Comparison of ENCODE assay signal across 8 cellular contexts in the genomic region with DNA sequence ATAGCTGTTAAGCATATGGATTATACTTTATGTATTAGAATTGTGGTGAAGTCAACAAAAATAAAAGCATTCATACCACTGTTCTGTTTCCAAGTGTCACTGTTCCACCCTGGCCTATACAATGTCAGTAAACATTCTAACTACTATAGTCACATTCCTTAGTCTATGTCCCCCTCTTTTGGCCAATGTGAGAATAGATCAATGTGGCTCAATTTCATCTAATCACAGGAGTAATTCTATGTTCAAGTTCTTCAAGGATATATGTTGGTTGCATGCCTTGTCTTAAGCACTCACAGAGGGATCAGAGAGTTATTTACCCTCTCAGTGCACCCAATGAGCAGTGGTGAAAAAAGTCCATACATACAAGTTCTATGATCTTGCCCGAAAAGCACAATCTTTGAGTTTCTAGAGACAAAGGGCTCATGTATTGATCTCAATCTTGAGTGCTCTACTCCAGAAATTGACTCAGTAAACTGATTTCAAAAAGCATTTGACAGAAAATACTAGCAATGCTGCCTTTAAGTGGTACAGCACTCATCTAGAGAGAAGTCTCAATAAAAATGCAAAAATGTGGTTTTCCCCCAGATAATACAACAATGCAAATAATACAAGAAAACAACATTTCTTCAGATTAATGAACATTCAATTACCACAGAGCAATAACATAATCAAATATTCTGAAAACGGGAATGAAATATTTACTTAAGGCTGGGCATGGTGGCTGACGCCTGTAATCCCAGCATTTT. TPM values are rescaled to one million over a fixed set of nuclear protein-coding genes. Genes with fewer than 3 reads are reported as not detected.
DNase-seq lines count a peak whose midpoint lies in the region; ATAC-seq, FAIRE-seq and TF ChIP-seq lines count a peak whose summit lies in the region.

No MANE protein-coding gene starts in this region.

- H3K9me3 Mint-ChIP-seq in memory B cell, result no peaks in the 10 kb centered on the region

- H3K27ac Mint-ChIP-seq in memory B cell, result no peak overlapping the region

- peaks cover 2% of the 10 kb centered on the region for H3K36me3 Mint-ChIP-seq in memory B cell

- FAIRE-seq in GM12891 (lab: Jason Lieb, UNC) (peak; percentile 76), bronchial epithelial cell (lab: Jason Lieb, UNC) (no peak)

- DNase-seq in AML-193 (lab: John Stamatoyannopoulos, UW), result peak; percentile 50 to 59
- no peak for DNase-seq in GM12891 (ENCODE audit: insufficient read length, low spot score)
- DNase-seq in NCI-H460 (ENCODE audit: extremely low read depth, low read depth), result peak; percentile 52
- DNase-seq in bronchial epithelial cell (ENCODE audit: low read depth), result peak; percentile 34
- DNase-seq in memory B cell (ENCODE audit: low spot score in 2 of 2), result peak in 1 of 2 donors; percentile 7
- no peak for DNase-seq in omental fat pad (ENCODE audit: low spot score)
- no peak for DNase-seq in activated gamma-delta T cell (lab: John Stamatoyannopoulos, UW)

- H3K4me3 Mint-ChIP-seq in memory B cell, result no peak overlapping the region

- H3K27me3 Mint-ChIP-seq in memory B cell, result no peaks in the 10 kb centered on the region

- H3K27me3 ChIP-seq in bronchial epithelial cell (ENCODE audit: control insufficient read depth, insufficient read depth, low read length), result no peaks in the 10 kb centered on the region

- H3K36me3 ChIP-seq in bronchial epithelial cell (ENCODE audit: control insufficient read depth, insufficient read depth, low read length), result no peaks in the 10 kb centered on the region

- ATAC-seq in HG02852 (IDR thresholded peaks at IDR 0.05; ENCODE audit: unreplicated experiment) (peak; percentile 48), memory B cell (ENCODE audit: low read depth) (peak; percentile 56), omental fat pad (ENCODE audit: low FRiP score) (no peak)

- no peak for TF ChIP-seq POLR2A in GM12891 (IDR thresholded peaks at IDR 0.05; ENCODE audit: low read depth, low read length)

- peaks cover 11% of the 10 kb centered on the region for H3K4me1 Mint-ChIP-seq in memory B cell

- TF ChIP-seq CTCF in bronchial epithelial cell (IDR thresholded peaks at IDR 0.05; ENCODE audit: insufficient read depth, low read length, severe bottlenecking) (peak; percentile 19), omental fat pad (IDR thresholded peaks at IDR 0.05) (no peak)

- H3K4me3 ChIP-seq in bronchial epithelial cell (ENCODE audit: low read depth, low read length), result no peak overlapping the region

TF ChIP-seq in GM12891, 5 proteins besides CTCF, POLR2A, EP300 and RAD21:
- no peak for TF ChIP-seq PAX5 (IDR thresholded peaks at IDR 0.05; ENCODE audit: insufficient read depth, low read length, severe bottlenecking)
- no peak for TF ChIP-seq POLR2AphosphoS5 (IDR thresholded peaks at IDR 0.05; ENCODE audit: low read depth, low read length)
- no peak for TF ChIP-seq POU2F2 (IDR thresholded peaks at IDR 0.05; ENCODE audit: low read depth, low read length)
- TF ChIP-seq SPI1 (IDR thresholded peaks at IDR 0.05; ENCODE audit: low read depth, low read length), result no peak

RNA-seq across cellular contexts. Expression of a gene that starts 16.5 kb away (rescaled TPM):
- not detected for polyA plus RNA-seq in GM12891 (2012; ENCODE audit: low read depth, missing spikeins)
- not detected in 2 replicates for total RNA-seq in NCI-H460 (2014; rRNA removed; shearing (Covaris generic))
- polyA plus RNA-seq in NCI-H460 (2014; cell fraction: nucleus; rRNA removed), result not detected in 2 replicates
- total RNA-seq in bronchial epithelial cell (not detected in 2 replicates), omental fat pad (not detected)

Comparison
In these comparisons a context has a peak if more than half of its experiments do, and no peak if none do; other contexts are left out.
1. DNase-seq: peak in AML-193 (2 of 2), NCI-H460 (single experiment) and bronchial epithelial cell (single experiment); none in GM12891 (single experiment), omental fat pad (single experiment) and activated gamma-delta T cell (single experiment).